In the genomic region with DNA sequence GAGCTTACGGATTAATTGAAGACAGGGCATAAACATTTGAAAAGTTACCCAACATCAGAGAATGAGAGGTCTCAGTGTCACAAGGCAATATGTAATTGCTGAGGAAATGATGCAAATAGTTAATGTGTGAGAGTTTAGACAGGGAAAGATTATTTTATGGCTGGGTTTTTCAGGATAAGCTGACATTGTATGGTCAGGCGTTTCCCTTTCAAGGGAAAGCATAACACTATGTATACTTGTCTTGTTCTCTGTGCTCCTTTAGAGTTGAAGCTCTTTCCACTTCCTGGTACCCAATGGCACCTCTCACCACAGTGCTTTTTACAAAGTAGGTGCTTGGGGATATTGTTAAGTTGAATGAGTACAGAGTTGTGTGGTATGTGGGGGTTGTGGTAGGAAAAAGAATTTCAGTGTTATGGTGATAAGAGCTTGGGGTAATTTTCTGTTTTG, we compare ENCODE assay signal across 9 cellular contexts. TPM values are rescaled to one million over a fixed set of nuclear protein-coding genes. Genes with fewer than 3 reads are reported as not detected.
A peak's percentile ranks its signal among the peaks of the same experiment; 100 is the strongest.
DNase-seq lines count a peak whose midpoint lies in the region; ATAC-seq and TF ChIP-seq lines count a peak whose summit lies in the region.
"Had no signal": no experiment of that assay in that cellular context is flagged by ENCODE, and none has a peak within 500 bp of the region (broad histone marks: within the 10 kb centered on the region; RNA-seq: fewer than 3 reads in every experiment).

No MANE protein-coding gene starts in this region.

- peaks cover 4% of the 10 kb centered on the region for H3K9me3 Mint-ChIP-seq in activated T-cell treated with anti-CD3 and anti-CD28 coated beads, Interleukin-2, amount 50 U/mL, for 4 hours
- H3K9me3 Mint-ChIP-seq in activated CD4-positive, alpha-beta memory T cell treated with anti-CD3 and anti-CD28 coated beads, Interleukin-2, amount 10 ng/mL, durations not matched to agents 7 days and 5 days = no peaks in the 10 kb centered on the region
- H3K9me3 Mint-ChIP-seq in glutamatergic neuron (ENCODE audit: unreplicated experiment) = no peaks in the 10 kb centered on the region

- H3K79me2 ChIP-seq in hepatocyte = peaks cover 90% of the 10 kb centered on the region

- TF ChIP-seq POLR2A in thyroid gland (IDR thresholded peaks at IDR 0.05) = no peak

- peaks cover 75% of the 10 kb centered on the region for H3K4me1 Mint-ChIP-seq in activated T-cell treated with anti-CD3 and anti-CD28 coated beads, Interleukin-2, amount 50 U/mL, for 4 hours (ENCODE audit: low read depth)
- H3K4me1 Mint-ChIP-seq in activated CD4-positive, alpha-beta memory T cell treated with anti-CD3 and anti-CD28 coated beads, Interleukin-2, amount 10 ng/mL, durations not matched to agents 7 days and 5 days = peaks cover 76% of the 10 kb centered on the region
- H3K4me1 Mint-ChIP-seq in glutamatergic neuron (ENCODE audit: low read depth, unreplicated experiment) = peaks cover 11% of the 10 kb centered on the region

- WGBS in hepatocyte (ENCODE audit: low lambda C conversion rate, missing lambda C conversion rate) = 53% methylated on average over 2 of the region's 2 CpGs
- WGBS in thyroid gland, 2 donors = 76 to 78% methylated on average over 2 of the region's 2 CpGs

- peak overlapping the region; percentile 3 for H3K4me3 Mint-ChIP-seq in activated T-cell treated with anti-CD3 and anti-CD28 coated beads, Interleukin-2, amount 50 U/mL, for 4 hours
- H3K4me3 Mint-ChIP-seq in activated CD4-positive, alpha-beta memory T cell treated with anti-CD3 and anti-CD28 coated beads, Interleukin-2, amount 10 ng/mL, durations not matched to agents 7 days and 5 days = peak overlapping the region; percentile 51
- no peak overlapping the region for H3K4me3 Mint-ChIP-seq in glutamatergic neuron (ENCODE audit: unreplicated experiment)
- H3K4me3 Mint-ChIP-seq: B cell had no signal

- intact Hi-C loops in thyroid gland (cut with DNase I) = no loop called here

- no peaks in the 10 kb centered on the region for H3K27me3 ChIP-seq in hepatocyte
- no peaks in the 10 kb centered on the region for H3K27me3 ChIP-seq in thyroid gland

- ATAC-seq in activated T-cell treated with anti-CD3 and anti-CD28 coated beads, Interleukin-2, amount 50 U/mL, for 4 hours = peak; percentile 94
- no peak for ATAC-seq in GM19397 (IDR thresholded peaks at IDR 0.05; ENCODE audit: unreplicated experiment)

- H4K20me1 ChIP-seq in hepatocyte (ENCODE audit: insufficient read depth, poor library complexity, severe bottlenecking) = no peaks in the 10 kb centered on the region

- H2AFZ ChIP-seq in hepatocyte = no peak overlapping the region

- H3K4me2 ChIP-seq in hepatocyte = peak overlapping the region; percentile 11

- peaks cover 22% of the 10 kb centered on the region for H3K36me3 Mint-ChIP-seq in activated T-cell treated with anti-CD3 and anti-CD28 coated beads, Interleukin-2, amount 50 U/mL, for 4 hours (ENCODE audit: insufficient read depth)
- H3K36me3 Mint-ChIP-seq in activated CD4-positive, alpha-beta memory T cell treated with anti-CD3 and anti-CD28 coated beads, Interleukin-2, amount 10 ng/mL, durations not matched to agents 7 days and 5 days (ENCODE audit: low read depth) = peaks cover 53% of the 10 kb centered on the region
- H3K36me3 Mint-ChIP-seq in glutamatergic neuron (ENCODE audit: unreplicated experiment) = no peaks in the 10 kb centered on the region

- H3K27me3 Mint-ChIP-seq in activated T-cell treated with anti-CD3 and anti-CD28 coated beads, Interleukin-2, amount 50 U/mL, for 4 hours (ENCODE audit: low read depth) = no peaks in the 10 kb centered on the region
- H3K27me3 Mint-ChIP-seq in activated CD4-positive, alpha-beta memory T cell treated with anti-CD3 and anti-CD28 coated beads, Interleukin-2, amount 10 ng/mL, durations not matched to agents 7 days and 5 days = no peaks in the 10 kb centered on the region
- H3K27me3 Mint-ChIP-seq in glutamatergic neuron (ENCODE audit: unreplicated experiment) = no peaks in the 10 kb centered on the region
- H3K27me3 Mint-ChIP-seq: B cell had no signal

- POLR2A ChIA-PET in activated CD4-positive, alpha-beta memory T cell treated with anti-CD3 and anti-CD28 coated beads, Interleukin-2, amount 10 ng/mL, durations not matched to agents 7 days and 5 days (lab: Charles Lee) = interaction anchor here (0.7 to 2.7 kb wide), 11 partner anchors 11 to 527 kb away, joined by 3 to 40 read pairs (median 5); a partner anchor contains a TSS

- H3K9me2 ChIP-seq in hepatocyte (replicated peaks; ENCODE audit: insufficient read depth) = no peaks in the 10 kb centered on the region

- H3K4me1 ChIP-seq in hepatocyte (ENCODE audit: insufficient read depth) (peaks cover 16% of the 10 kb centered on the region), thyroid gland (peaks cover 45 to 70% of the 10 kb centered on the region in 2 donors)

- H3K9me3 ChIP-seq in hepatocyte (ENCODE audit: low read depth) (no peaks in the 10 kb centered on the region), thyroid gland (no peaks in the 10 kb centered on the region)

- H3K27ac Mint-ChIP-seq in activated CD4-positive, alpha-beta memory T cell treated with anti-CD3 and anti-CD28 coated beads, Interleukin-2, amount 10 ng/mL, durations not matched to agents 7 days and 5 days = peak overlapping the region; percentile 80
- H3K27ac Mint-ChIP-seq in glutamatergic neuron (ENCODE audit: unreplicated experiment) = no peak overlapping the region
- H3K27ac Mint-ChIP-seq: B cell had no signal

- H3K27ac ChIP-seq in hepatocyte = peak overlapping the region; percentile 60
- peak overlapping the region; percentile 6 to 92 (median 26) for H3K27ac ChIP-seq in thyroid gland

- DNase-seq in activated T-cell treated with anti-CD3 and anti-CD28 coated beads, Interleukin-2, amount 50 U/mL, for 4 hours = no peak
- no peak for DNase-seq in activated T-cell treated with anti-CD3 and anti-CD28 coated beads, Interleukin-2, amount 50 U/mL, for 48 hours
- peak; percentile 53 for DNase-seq in activated CD4-positive, alpha-beta memory T cell treated with anti-CD3 and anti-CD28 coated beads, Interleukin-2, amount 10 ng/mL, durations not matched to agents 7 days and 5 days
- DNase-seq in hepatocyte (ENCODE audit: low spot score) (peak; percentile 12), thyroid gland (no peak), glutamatergic neuron (no peak), NCI-H1417 (lab: John Stamatoyannopoulos, UW) (no peak)

- H3K4me3 ChIP-seq in hepatocyte (no peak overlapping the region), thyroid gland (replicated peaks in 1 of 3) (no peak overlapping the region)

- CTCF ChIA-PET in activated CD4-positive, alpha-beta memory T cell treated with anti-CD3 and anti-CD28 coated beads, Interleukin-2, amount 10 ng/mL, durations not matched to agents 7 days and 5 days (lab: Charles Lee) = interaction anchor here (0.6 to 2.0 kb wide), 12 partner anchors 9 to 548 kb away, joined by 3 to 6 read pairs (median 4); a partner anchor contains a TSS

- TF ChIP-seq CTCF in hepatocyte (IDR thresholded peaks at IDR 0.05; ENCODE audit: poor library complexity) (no peak), thyroid gland (IDR thresholded peaks at IDR 0.05) (no peak), glutamatergic neuron (IDR thresholded peaks at IDR 0.05; ENCODE audit: partially characterized antibody, unreplicated experiment) (no peak)

- H3K36me3 ChIP-seq in hepatocyte (replicated peaks; ENCODE audit: insufficient read depth, low read depth) = no peaks in the 10 kb centered on the region
- H3K36me3 ChIP-seq in thyroid gland = no peaks in the 10 kb centered on the region

RNA-seq across cellular contexts. Expression of a gene that starts 19.9 kb away (rescaled TPM):
- 10 to 100 TPM; 83.1 to 96.0 (median 91.4) TPM for total RNA-seq in activated T-cell treated with anti-CD3 and anti-CD28 coated beads, Interleukin-2, amount 50 U/mL, for 4 hours
- total RNA-seq in activated CD4-positive, alpha-beta memory T cell treated with anti-CD3 and anti-CD28 coated beads, Interleukin-2, amount 10 ng/mL, durations not matched to agents 7 days and 5 days = 100 to 1,000 TPM; 229 to 240 TPM
- total RNA-seq in hepatocyte (102 and 125 TPM in 2 replicates), thyroid gland (100 to 1,000 TPM; 222 to 290 (median 247) TPM), glutamatergic neuron (ENCODE audit: unreplicated experiment) (61.1 TPM)
- 60.4 and 65.8 TPM in 2 replicates for polyA plus RNA-seq in hepatocyte

RNA-seq across cellular contexts. Expression of a gene that starts 55.8 kb away (rescaled TPM):
- 1 to 10 TPM in 2 of 3 donors, under 1 TPM in 1; 0.46 to 1.2 (median 1.0) TPM for total RNA-seq in activated T-cell treated with anti-CD3 and anti-CD28 coated beads, Interleukin-2, amount 50 U/mL, for 4 hours
- total RNA-seq in activated CD4-positive, alpha-beta memory T cell treated with anti-CD3 and anti-CD28 coated beads, Interleukin-2, amount 10 ng/mL, durations not matched to agents 7 days and 5 days = 1 to 10 TPM in 1 of 2 experiments, under 1 TPM in 1; 0.83 to 1.0 TPM
- total RNA-seq in hepatocyte = 2.1 and 4.1 TPM in 2 replicates
- 2.1 and 2.3 TPM in 2 replicates for polyA plus RNA-seq in hepatocyte
- 10 to 100 TPM in 1 of 4 donors, 1 to 10 TPM in 3; 3.6 to 13.1 (median 5.5) TPM for total RNA-seq in thyroid gland
- total RNA-seq in glutamatergic neuron (ENCODE audit: unreplicated experiment) = 6.7 TPM

Comparison
In these comparisons a context has a peak if more than half of its experiments do, and no peak if none do; other contexts are left out.
1. DNase-seq: peak in activated CD4-positive, alpha-beta memory T cell treated with anti-CD3 and anti-CD28 coated beads, Interleukin-2, amount 10 ng/mL, durations not matched to agents 7 days and 5 days (single experiment) and hepatocyte (single experiment); none in activated T-cell treated with anti-CD3 and anti-CD28 coated beads, Interleukin-2, amount 50 U/mL, for 4 hours (single experiment), activated T-cell treated with anti-CD3 and anti-CD28 coated beads, Interleukin-2, amount 50 U/mL, for 48 hours (0 of 2), thyroid gland (0 of 2), glutamatergic neuron (single experiment) and NCI-H1417 (0 of 3).